In the genomic region with DNA sequence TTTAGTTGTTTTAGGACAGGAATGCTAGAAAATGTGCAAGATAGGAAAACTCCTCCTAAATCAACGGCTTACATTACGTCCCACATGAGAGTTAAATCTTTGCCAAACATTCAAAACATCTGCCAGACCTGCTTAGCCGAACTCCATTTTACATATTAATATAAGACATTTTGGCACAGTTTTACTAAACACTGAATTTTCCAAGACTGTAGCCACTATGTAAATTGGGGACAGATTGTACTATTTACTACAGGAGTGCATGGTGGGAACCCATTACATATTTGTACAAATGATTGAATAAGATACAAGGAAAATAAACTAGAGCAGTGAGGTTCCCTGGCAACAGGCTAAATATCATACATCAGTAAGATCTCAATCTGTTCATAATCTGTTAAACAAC, we compare ENCODE assay signal across 16 cellular contexts.
DNase-seq lines count a peak whose midpoint lies in the region; ATAC-seq and TF ChIP-seq lines count a peak whose summit lies in the region.
"Had no signal": no experiment of that assay in that cellular context is flagged by ENCODE, and none has a peak within 500 bp of the region (broad histone marks: within the 10 kb centered on the region; RNA-seq: fewer than 3 reads in every experiment).

No MANE protein-coding gene starts in this region.

- no peak overlapping the region for H2BK12ac ChIP-seq in mesenchymal stem cell (ENCODE audit: low read length in 2 of 2)

- H4K20me1 ChIP-seq in GM23248 (ENCODE audit: insufficient read depth) (no peaks in the 10 kb centered on the region), OCI-LY7 (ENCODE audit: insufficient read depth, low read length) (no peaks in the 10 kb centered on the region)

- no peak overlapping the region for H2BK120ac ChIP-seq in mesenchymal stem cell (ENCODE audit: low read depth, low read length)

- H3K14ac ChIP-seq in mesenchymal stem cell (ENCODE audit: low read length in 2 of 2): no peak overlapping the region

- H3K4me1 ChIP-seq in GM23248 (ENCODE audit: insufficient read depth) (no peaks in the 10 kb centered on the region), adipocyte (ENCODE audit: control insufficient read depth, insufficient read depth, low read length) (no peaks in the 10 kb centered on the region), OCI-LY7 (ENCODE audit: insufficient read depth, low read length, poor library complexity, severe bottlenecking) (no peaks in the 10 kb centered on the region), mesenchymal stem cell (ENCODE audit: control insufficient read depth, insufficient read depth, low read depth, low read length) (no peaks in the 10 kb centered on the region)
- H3K4me1 ChIP-seq: BE2C, Caco-2 had no signal

- peak overlapping the region; percentile 52 for H2AFZ ChIP-seq in GM23248
- H2AFZ ChIP-seq in OCI-LY7 (ENCODE audit: low read length): no peak overlapping the region; the same call in 1 of the 2 replicates
- no peak overlapping the region for H2AFZ ChIP-seq in mesenchymal stem cell (ENCODE audit: low read depth, low read length)

- in situ Hi-C loops in GM23248 (cut with MboI): no loop called here

- no peak overlapping the region for H2BK15ac ChIP-seq in mesenchymal stem cell (ENCODE audit: low read depth, poor library complexity, severe bottlenecking)

- CTCF ChIA-PET in OCI-LY7 (lab: Charles Lee; ENCODE audit: unreplicated experiment): no interaction called here

- H4K8ac ChIP-seq in mesenchymal stem cell (ENCODE audit: low read length): no peak overlapping the region

- DNase-seq in GM23248 (no peak), NCI-H446 (lab: John Stamatoyannopoulos, UW) (peak; percentile 40 to 74), adipocyte (ENCODE audit: low read depth) (peak; percentile 60), OCI-LY7 (ENCODE audit: low spot score) (no peak), mesenchymal stem cell (no peak)
- DNase-seq: BE2C; C1 segment of cervical spinal cord; Caco-2; CD4-positive, CD25-positive, alpha-beta regulatory T cell; CD8-positive, alpha-beta memory T cell; DMS153; DMS79; GDM1; H9 had no signal

- H2BK5ac ChIP-seq in mesenchymal stem cell (ENCODE audit: low read depth, low read length, poor library complexity, severe bottlenecking): no peak overlapping the region

- POLR2A ChIA-PET in OCI-LY7 (lab: Charles Lee): no interaction called here

- intact Hi-C loops in OCI-LY7 (cut with micrococcal nuclease; ENCODE audit: unreplicated experiment): no loop called here

- ATAC-seq in GM18511 (IDR thresholded peaks at IDR 0.05; ENCODE audit: unreplicated experiment): no peak
- ATAC-seq: HepG2 had no signal

- H3K4ac ChIP-seq in mesenchymal stem cell (ENCODE audit: low read depth in 1 of 2, low read length in 2 of 2): no peak overlapping the region

- no TSS peak for BruUV-seq in OCI-LY7 (replicated peaks; lab: Mats Ljungman, UMichigan)

- no peak overlapping the region for H3K27ac ChIP-seq in GM23248
- H3K27ac ChIP-seq in OCI-LY7 (ENCODE audit: low read depth, low read length, poor library complexity, severe bottlenecking): no peak overlapping the region
- no peak overlapping the region for H3K27ac ChIP-seq in mesenchymal stem cell (ENCODE audit: low read length, poor library complexity, severe bottlenecking)

- no peaks in the 10 kb centered on the region for H3K9me2 ChIP-seq in GM23248 (ENCODE audit: insufficient read depth)
- no peaks in the 10 kb centered on the region for H3K9me2 ChIP-seq in OCI-LY7 (ENCODE audit: insufficient read depth, low read length)

- H3K4me2 ChIP-seq in GM23248 (ENCODE audit: unreplicated experiment) (no peak overlapping the region), OCI-LY7 (ENCODE audit: low read length) (no peak overlapping the region), mesenchymal stem cell (ENCODE audit: low read length, poor library complexity, severe bottlenecking) (no peak overlapping the region)

- no peaks in the 10 kb centered on the region for H3F3A ChIP-seq in GM23248 (ENCODE audit: insufficient read depth)

- H2AK5ac ChIP-seq in mesenchymal stem cell (ENCODE audit: low read length, severe bottlenecking): no peak overlapping the region

- H3K79me1 ChIP-seq in mesenchymal stem cell (replicated peaks; ENCODE audit: low read length, poor library complexity, severe bottlenecking): no peaks in the 10 kb centered on the region

- no peaks in the 10 kb centered on the region for H3K79me2 ChIP-seq in GM23248 (ENCODE audit: insufficient read depth)
- H3K79me2 ChIP-seq in OCI-LY7 (ENCODE audit: insufficient read depth, low read depth, low read length): no peaks in the 10 kb centered on the region

- no peak overlapping the region for H3K23ac ChIP-seq in mesenchymal stem cell (ENCODE audit: low read length in 2 of 2)

- no peaks in the 10 kb centered on the region for H3K9me3 ChIP-seq in GM23248 (ENCODE audit: low read depth)
- no peaks in the 10 kb centered on the region for H3K9me3 ChIP-seq in adipocyte (ENCODE audit: control insufficient read depth, low read length)
- no peaks in the 10 kb centered on the region for H3K9me3 ChIP-seq in OCI-LY7 (ENCODE audit: low read length)
- H3K9me3 ChIP-seq in mesenchymal stem cell (ENCODE audit: control insufficient read depth, low read length): no peaks in the 10 kb centered on the region
- H3K9me3 ChIP-seq: BE2C, Caco-2 had no signal

- H3K9ac ChIP-seq in GM23248 (no peak overlapping the region), adipocyte (ENCODE audit: low read length) (no peak overlapping the region), mesenchymal stem cell (ENCODE audit: low read length) (no peak overlapping the region)

- no peak for TF ChIP-seq CTCF in OCI-LY7 (conservative IDR thresholded peaks at IDR 0.05; ENCODE audit: low read length)

- H3K18ac ChIP-seq in mesenchymal stem cell (ENCODE audit: low read depth in 1 of 2, low read length in 2 of 2): no peak overlapping the region

- no peaks in the 10 kb centered on the region for H3K36me3 ChIP-seq in GM23248 (ENCODE audit: low read depth)
- H3K36me3 ChIP-seq in adipocyte (ENCODE audit: control insufficient read depth, insufficient read depth, low read length, severe bottlenecking): no peaks in the 10 kb centered on the region
- no peaks in the 10 kb centered on the region for H3K36me3 ChIP-seq in OCI-LY7 (ENCODE audit: insufficient read depth, low read length)
- H3K36me3 ChIP-seq in mesenchymal stem cell (ENCODE audit: control insufficient read depth in 1 of 2, insufficient read depth in 2 of 2, low read depth in 1 of 2, low read length in 2 of 2): no peaks in the 10 kb centered on the region
- H3K36me3 ChIP-seq: BE2C had no signal

- H3K27me3 ChIP-seq in GM23248 (replicated peaks; ENCODE audit: insufficient read depth) (no peaks in the 10 kb centered on the region), adipocyte (replicated peaks; ENCODE audit: control insufficient read depth, insufficient read depth, low read length) (no peaks in the 10 kb centered on the region), mesenchymal stem cell (ENCODE audit: control insufficient read depth in 1 of 2, insufficient read depth in 1 of 2, low read length in 2 of 2) (no peaks in the 10 kb centered on the region)
- H3K27me3 ChIP-seq: BE2C had no signal

- no peak overlapping the region for H3K4me3 ChIP-seq in GM23248
- H3K4me3 ChIP-seq in adipocyte (ENCODE audit: low read length): no peak overlapping the region
- no peak overlapping the region for H3K4me3 ChIP-seq in OCI-LY7 (ENCODE audit: low read depth, low read length, poor library complexity, severe bottlenecking)
- no peak overlapping the region for H3K4me3 ChIP-seq in mesenchymal stem cell (ENCODE audit: insufficient read depth in 1 of 2, low read depth in 1 of 2, low read length in 2 of 2)

- H4K91ac ChIP-seq in mesenchymal stem cell (ENCODE audit: low read length): no peak overlapping the region

- WGBS in GM23248 (ENCODE audit: low coverage in 1 of 2, low lambda C conversion rate in 2 of 2, missing lambda C conversion rate in 2 of 2), 2 experiments: 15 to 23% methylated on average over 3 of the region's 3 CpGs
- 83% methylated on average over 2 of the region's 3 CpGs for WGBS in mesenchymal stem cell

Comparison
In these comparisons a context has a peak if more than half of its experiments do, and no peak if none do; other contexts are left out.
1. DNase-seq: peak in NCI-H446 (2 of 2) and adipocyte (single experiment); none in GM23248 (single experiment), OCI-LY7 (single experiment) and mesenchymal stem cell (single experiment).